In the genomic region with DNA sequence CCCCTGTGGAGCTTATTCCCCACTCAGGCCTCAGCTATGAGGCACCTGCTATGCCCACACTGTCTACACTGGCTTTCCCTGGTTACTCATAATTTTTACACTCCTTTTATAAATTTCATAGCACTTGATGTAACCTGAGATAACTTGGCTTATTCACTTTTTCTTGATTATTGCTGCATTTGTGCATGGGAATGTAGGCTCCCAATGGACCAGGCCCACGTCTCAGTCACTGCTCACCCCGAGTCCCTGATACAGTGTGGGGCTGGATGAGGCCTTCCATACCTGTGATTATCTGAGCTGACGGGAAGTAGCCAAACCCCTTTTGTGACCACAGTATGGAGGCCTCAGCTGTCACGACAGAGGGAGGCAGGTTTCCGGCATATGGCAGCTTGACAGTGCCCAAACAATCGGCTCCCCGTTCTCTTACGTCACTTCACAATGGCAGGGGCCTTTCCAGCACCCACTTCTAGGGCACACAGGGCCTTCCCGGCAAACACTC, we compare ENCODE assay signal across 5 cellular contexts.
"Had no signal": no experiment of that assay in that cellular context is flagged by ENCODE, and none has a peak within 500 bp of the region (broad histone marks: within the 10 kb centered on the region; RNA-seq: fewer than 3 reads in every experiment).

No MANE protein-coding gene starts in this region.

- H3K27ac ChIP-seq: HL-60 had no signal

- DNase-seq: IMR-90, KBM-7, KG1 had no signal

- FAIRE-seq: HTR-8/SVneo had no signal
